In the genomic region with DNA sequence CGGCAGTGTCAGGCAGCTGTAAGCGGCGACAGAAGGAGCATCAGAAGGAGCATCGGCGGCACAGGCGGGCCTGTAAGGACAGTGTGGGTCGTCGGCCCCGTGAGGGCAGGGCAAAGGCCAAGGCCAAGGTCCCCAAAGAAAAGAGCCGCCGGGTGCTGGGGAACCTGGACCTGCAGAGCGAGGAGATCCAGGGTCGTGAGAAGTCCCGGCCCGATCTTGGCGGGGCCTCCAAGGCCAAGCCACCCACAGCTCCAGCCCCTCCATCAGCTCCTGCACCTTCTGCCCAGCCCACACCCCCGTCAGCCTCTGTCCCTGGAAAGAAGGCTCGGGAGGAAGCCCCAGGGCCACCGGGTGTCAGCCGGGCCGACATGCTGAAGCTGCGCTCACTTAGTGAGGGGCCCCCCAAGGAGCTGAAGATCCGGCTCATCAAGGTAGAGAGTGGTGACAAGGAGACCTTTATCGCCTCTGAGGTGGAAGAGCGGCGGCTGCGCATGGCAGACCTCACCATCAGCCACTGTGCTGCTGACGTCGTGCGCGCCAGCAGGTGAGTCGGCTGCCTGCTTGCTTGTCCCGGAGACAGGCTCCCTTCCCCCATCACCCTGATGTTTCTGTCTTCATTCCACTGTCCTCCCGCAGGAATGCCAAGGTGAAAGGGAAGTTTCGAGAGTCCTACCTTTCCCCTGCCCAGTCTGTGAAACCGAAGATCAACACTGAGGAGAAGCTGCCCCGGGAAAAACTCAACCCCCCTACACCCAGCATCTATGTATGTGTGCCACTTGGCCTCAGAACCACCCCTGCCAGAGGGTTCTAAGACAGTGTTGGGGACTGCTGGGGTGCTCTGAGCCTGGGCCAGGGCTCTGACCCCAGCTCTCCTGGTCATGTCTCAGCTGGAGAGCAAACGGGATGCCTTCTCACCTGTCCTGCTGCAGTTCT, we compare ENCODE assay signal across 20 cellular contexts. TPM values are rescaled to one million over a fixed set of nuclear protein-coding genes. Genes with fewer than 3 reads are reported as not detected.
DNase-seq lines count a peak whose midpoint lies in the region; ATAC-seq, FAIRE-seq and TF ChIP-seq lines count a peak whose summit lies in the region.
"Had no signal": no experiment of that assay in that cellular context is flagged by ENCODE, and none has a peak within 500 bp of the region (broad histone marks: within the 10 kb centered on the region; RNA-seq: fewer than 3 reads in every experiment).

No MANE protein-coding gene starts in this region.

- H3K36me3 ChIP-seq in right atrium auricular region (peaks cover 66% of the 10 kb centered on the region), SU-DHL-6 (ENCODE audit: low read length) (no peaks in the 10 kb centered on the region), kidney (ENCODE audit: control insufficient read depth in 1 of 2, insufficient read depth in 2 of 2, low read length in 2 of 2) (peaks cover 23 to 42% of the 10 kb centered on the region in 2 donors), upper lobe of right lung (peaks cover 78% of the 10 kb centered on the region), ascending aorta (peaks cover 42 to 64% of the 10 kb centered on the region in 2 donors)

- ATAC-seq in left cardiac atrium, result no peak
- ATAC-seq in upper lobe of right lung, result no peak
- no peak for ATAC-seq in HG02623 (IDR thresholded peaks at IDR 0.05; ENCODE audit: unreplicated experiment)
- ATAC-seq: heart left ventricle; stimulated activated naive CD8-positive, alpha-beta T cell treated with anti-CD3 and anti-CD28 coated beads, Interleukin-15, amount 100 ng/mL, for 72 hours had no signal

- FAIRE-seq in kidney (lab: Jason Lieb, UNC), result no peak
- FAIRE-seq: keratinocyte, urothelium cell line had no signal

- H3K9ac ChIP-seq in SU-DHL-6 (ENCODE audit: low read length) (peak overlapping the region; percentile 61), kidney (ENCODE audit: low read length in 2 of 2) (no peak overlapping the region)
- H3K9ac ChIP-seq: parathyroid adenoma had no signal

- intact Hi-C loops in left cardiac atrium (cut with DNase I), result no loop called here
- intact Hi-C loops in kidney (cut with DNase I), result no loop called here
- intact Hi-C loops in upper lobe of right lung (cut with DNase I), result no loop called here
- intact Hi-C loops in ascending aorta (cut with DNase I), result loop anchor here (10.0 kb wide), 3 partner anchors 235 to 835 kb away; a partner anchor contains a TSS

- H3K27me3 ChIP-seq in right atrium auricular region, result no peaks in the 10 kb centered on the region
- no peaks in the 10 kb centered on the region for H3K27me3 ChIP-seq in SU-DHL-6 (ENCODE audit: low read length)
- H3K27me3 ChIP-seq in upper lobe of right lung, result no peaks in the 10 kb centered on the region
- no peaks in the 10 kb centered on the region for H3K27me3 ChIP-seq in ascending aorta
- H3K27me3 ChIP-seq: heart left ventricle had no signal

- H3K4me1 ChIP-seq in right atrium auricular region, result peaks cover 0 to 25% of the 10 kb centered on the region in 2 donors
- peaks cover 8 to 16% of the 10 kb centered on the region in 2 donors for H3K4me1 ChIP-seq in kidney (ENCODE audit: control insufficient read depth in 1 of 2, insufficient read depth in 1 of 2, low read depth in 1 of 2, low read length in 2 of 2)
- H3K4me1 ChIP-seq in upper lobe of right lung, result peaks cover 15% of the 10 kb centered on the region
- peaks cover 10 to 13% of the 10 kb centered on the region in 2 donors for H3K4me1 ChIP-seq in ascending aorta

- H3K79me2 ChIP-seq in SU-DHL-6 (ENCODE audit: insufficient read depth, low read length), result peaks cover 9% of the 10 kb centered on the region; the same call in 1 of the 2 replicates
- H3K79me2 ChIP-seq: parathyroid adenoma had no signal

- peak overlapping the region; percentile 68 for H3K4me2 ChIP-seq in SU-DHL-6 (ENCODE audit: low read depth, low read length, poor library complexity, severe bottlenecking)

- H3K9me3 ChIP-seq in right atrium auricular region, result no peaks in the 10 kb centered on the region
- H3K9me3 ChIP-seq in SU-DHL-6 (ENCODE audit: insufficient read depth, low read length), result no peaks in the 10 kb centered on the region
- no peaks in the 10 kb centered on the region for H3K9me3 ChIP-seq in kidney (ENCODE audit: control insufficient read depth in 1 of 2, low read length in 2 of 2)
- H3K9me3 ChIP-seq in upper lobe of right lung, result no peaks in the 10 kb centered on the region
- H3K9me3 ChIP-seq in ascending aorta, result no peaks in the 10 kb centered on the region
- H3K9me3 ChIP-seq: heart left ventricle had no signal

- no peak overlapping the region for H3K27ac ChIP-seq in right atrium auricular region
- no peak overlapping the region for H3K27ac ChIP-seq in SU-DHL-6 (ENCODE audit: low read depth, low read length)
- no peak overlapping the region for H3K27ac ChIP-seq in kidney (ENCODE audit: low read depth in 2 of 2, low read length in 2 of 2)
- H3K27ac ChIP-seq in upper lobe of right lung, result no peak overlapping the region
- no peak overlapping the region for H3K27ac ChIP-seq in ascending aorta
- H3K27ac ChIP-seq: heart left ventricle, parathyroid adenoma had no signal

- H3K9me2 ChIP-seq in SU-DHL-6 (replicated peaks; ENCODE audit: insufficient read depth, low read length), result no peaks in the 10 kb centered on the region

- H3K4me3 ChIP-seq in right atrium auricular region, result no peak overlapping the region
- H3K4me3 ChIP-seq in SU-DHL-6 (ENCODE audit: insufficient read depth, low read length, poor library complexity, severe bottlenecking), result no peak overlapping the region
- no peak overlapping the region for H3K4me3 ChIP-seq in kidney (ENCODE audit: low read length in 2 of 2)
- no peak overlapping the region for H3K4me3 ChIP-seq in upper lobe of right lung
- H3K4me3 ChIP-seq in ascending aorta, result no peak overlapping the region
- H3K4me3 ChIP-seq: heart left ventricle had no signal

- H4K20me1 ChIP-seq in SU-DHL-6 (ENCODE audit: low read depth, low read length), result no peaks in the 10 kb centered on the region

- H3F3A ChIP-seq in SU-DHL-6 (ENCODE audit: insufficient read depth), result peaks cover 10% of the 10 kb centered on the region

- peak; percentile 26 for DNase-seq in left cardiac atrium
- DNase-seq in right atrium auricular region (ENCODE audit: low spot score), result no peak
- DNase-seq in kidney, result peak; percentile 74
- peak; percentile 62 for DNase-seq in upper lobe of right lung
- no peak for DNase-seq in ascending aorta (ENCODE audit: low spot score in 2 of 2)
- DNase-seq in NCI-H1417 (lab: John Stamatoyannopoulos, UW), result no peak
- DNase-seq: activated CD4-positive, CD25-positive, alpha-beta regulatory T cell treated with anti-CD3 and anti-CD28 coated beads, Interleukin-2, amount 50 U/mL, for 72 hours; activated gamma-delta T cell; DMS 273 treated with DMSO at 0.1 percent for 48 hours; heart left ventricle; KBM-7; midbrain; NCI-H1105 treated with DMSO at 0.1 percent for 48 hours; SHP77 treated with DMSO at 0.1 percent for 48 hours; stimulated activated naive CD8-positive, alpha-beta T cell treated with anti-CD3 and anti-CD28 coated beads, Interleukin-15, amount 100 ng/mL, for 72 hours had no signal

- TF ChIP-seq CTCF in right atrium auricular region (IDR thresholded peaks at IDR 0.05) (no peak), SU-DHL-6 (IDR thresholded peaks at IDR 0.05; ENCODE audit: insufficient read depth, low read length, poor library complexity, severe bottlenecking) (no peak), kidney (IDR thresholded peaks at IDR 0.05; ENCODE audit: borderline replicate concordance, extremely low read depth, insufficient read depth) (no peak), upper lobe of right lung (IDR thresholded peaks at IDR 0.05) (no peak), ascending aorta (IDR thresholded peaks at IDR 0.05) (no peak)

- H2AFZ ChIP-seq in SU-DHL-6 (ENCODE audit: low read depth, low read length, severe bottlenecking), result no peak overlapping the region
- H2AFZ ChIP-seq: parathyroid adenoma had no signal

RNA-seq across cellular contexts. Expression of a gene that starts 5.4 kb away (rescaled TPM):
- 10 to 100 TPM; 32.5 to 33.6 TPM for total RNA-seq in left cardiac atrium
- 10 to 100 TPM; 42.5 to 53.2 TPM for total RNA-seq in right atrium auricular region
- 17.6 TPM for total RNA-seq in kidney
- 59.8 TPM for polyA plus RNA-seq in kidney (ENCODE audit: insufficient read depth, low read depth, low replicate concordance)
- 10.7 TPM for total RNA-seq in upper lobe of right lung
- total RNA-seq in ascending aorta, result 223 TPM

RNA-seq across cellular contexts. Expression of a gene that starts 7.9 kb away (rescaled TPM):
- total RNA-seq in left cardiac atrium (10 to 100 TPM; 66.9 to 83.1 TPM), right atrium auricular region (10 to 100 TPM; 77.1 to 85.0 TPM), kidney (69.6 TPM), upper lobe of right lung (58.7 TPM), ascending aorta (59.0 TPM)
- polyA plus RNA-seq in kidney (ENCODE audit: insufficient read depth, low read depth, low replicate concordance), result 246 TPM

RNA-seq across cellular contexts. Expression of a gene that starts 8.4 kb away (rescaled TPM):
- total RNA-seq in left cardiac atrium, result 10 to 100 TPM; 15.6 to 17.1 TPM
- total RNA-seq in right atrium auricular region, result 1 to 10 TPM; 5.1 to 6.8 TPM
- total RNA-seq in kidney, result 20.4 TPM
- polyA plus RNA-seq in kidney (ENCODE audit: insufficient read depth, low read depth, low replicate concordance), result 14.3 TPM
- total RNA-seq in upper lobe of right lung, result 7.2 TPM
- total RNA-seq in ascending aorta, result 0.21 TPM

RNA-seq across cellular contexts. Expression of a gene that starts 15.4 kb away (rescaled TPM):
- total RNA-seq in left cardiac atrium (10 to 100 TPM; 24.2 to 31.7 TPM), right atrium auricular region (10 to 100 TPM; 11.0 to 11.1 TPM), kidney (32.3 TPM), upper lobe of right lung (48.3 TPM), ascending aorta (20.0 TPM)
- 3.9 TPM for polyA plus RNA-seq in kidney (ENCODE audit: insufficient read depth, low read depth, low replicate concordance)

RNA-seq across cellular contexts. Expression of a gene that starts 39.1 kb away (rescaled TPM):
- 10 to 100 TPM; 24.9 to 32.9 TPM for total RNA-seq in left cardiac atrium
- total RNA-seq in right atrium auricular region, result 10 to 100 TPM; 17.6 to 44.7 TPM
- 94.6 TPM for total RNA-seq in kidney
- polyA plus RNA-seq in kidney (ENCODE audit: insufficient read depth, low read depth, low replicate concordance), result 41.5 TPM
- 93.0 TPM for total RNA-seq in upper lobe of right lung
- total RNA-seq in ascending aorta, result 102 TPM

Comparison
In these comparisons a context has a peak if more than half of its experiments do, and no peak if none do; other contexts are left out.
1. DNase-seq: peak in left cardiac atrium (single experiment), kidney (single experiment) and upper lobe of right lung (single experiment); none in right atrium auricular region (single experiment), ascending aorta (0 of 2) and NCI-H1417 (0 of 3).